Comparison of ENCODE assay signal across 1 cellular context in genomic region chr7:101418694-101419093, GRCh38.
TF ChIP-seq lines count a peak whose summit lies in the region.

No MANE protein-coding gene starts in this region.

TF ChIP-seq in GM23338, 12 proteins besides CTCF, POLR2A, EP300 and RAD21 (continued from another document):
- TF ChIP-seq REST (IDR thresholded peaks at IDR 0.05; ENCODE audit: unreplicated experiment) (no peak), ETS1 (IDR thresholded peaks at IDR 0.05) (no peak)
